7 cellular contexts compared by ENCODE assay signal in genomic region chr1:38527373-38527966, GRCh38.
DNase-seq lines count a peak whose midpoint lies in the region; ATAC-seq and TF ChIP-seq lines count a peak whose summit lies in the region.

No MANE protein-coding gene starts in this region.

- H3K4me3 ChIP-seq in left lung: no peak overlapping the region

- intact Hi-C loops in left lung (cut with DNase I): no loop called here

- H3K27ac ChIP-seq in left lung: no peak overlapping the region

- TF ChIP-seq CTCF in left lung (IDR thresholded peaks at IDR 0.05): no peak

- peak; percentile 77 for ATAC-seq in GM19397 (IDR thresholded peaks at IDR 0.05; ENCODE audit: unreplicated experiment)
- peak; percentile 82 for ATAC-seq in HG03103 (IDR thresholded peaks at IDR 0.05; ENCODE audit: low read depth, unreplicated experiment)
- ATAC-seq in left lung: peak; percentile 88

- peaks cover 0 to 6% of the 10 kb centered on the region in 2 donors for H3K27me3 ChIP-seq in left lung

- H3K9me3 ChIP-seq in left lung: no peaks in the 10 kb centered on the region

- DNase-seq in activated CD4-positive, alpha-beta T cell treated with anti-CD3 and anti-CD28 coated beads, Interleukin-2, amount 50 U/mL, for 48 hours: peak; percentile 49 to 64
- DNase-seq in left lung (peak in 1 of 2 donors; percentile 69), KG1 (lab: John Stamatoyannopoulos, UW) (no peak), foreskin melanocyte (no peak), HK-2 (ENCODE audit: unreplicated experiment) (no peak)

- no peaks in the 10 kb centered on the region for H3K36me3 ChIP-seq in left lung

- H3K4me1 ChIP-seq in left lung: no peaks in the 10 kb centered on the region

Comparison
In these comparisons a context has a peak if more than half of its experiments do, and no peak if none do; other contexts are left out.
1. DNase-seq: peak in activated CD4-positive, alpha-beta T cell treated with anti-CD3 and anti-CD28 coated beads, Interleukin-2, amount 50 U/mL, for 48 hours (2 of 2); none in KG1 (single experiment), foreskin melanocyte (single experiment) and HK-2 (single experiment).
2. Peak in every context shown above with its lines, with median percentiles within 50 percentile points of each other: ATAC-seq.